ENCODE assay signal across 18 cellular contexts in genomic region chr2:143081616-143082015, GRCh38. TPM values are rescaled to one million over a fixed set of nuclear protein-coding genes. Genes with fewer than 3 reads are reported as not detected.
DNase-seq lines count a peak whose midpoint lies in the region; ATAC-seq, FAIRE-seq and TF ChIP-seq lines count a peak whose summit lies in the region.
"Had no signal": no experiment of that assay in that cellular context is flagged by ENCODE, and none has a peak within 500 bp of the region (broad histone marks: within the 10 kb centered on the region; RNA-seq: fewer than 3 reads in every experiment).

No MANE protein-coding gene starts in this region.

- H3K9me3 ChIP-seq in GM23248 (ENCODE audit: low read depth), result no peaks in the 10 kb centered on the region
- H3K9me3 ChIP-seq: BE2C, HAP-1 had no signal

- H3K27ac ChIP-seq in GM23248, result no peak overlapping the region
- H3K27ac ChIP-seq: C4-2B had no signal

- 54 to 55% methylated on average over 1 of the region's 1 CpG for WGBS in GM23248 (ENCODE audit: low coverage in 1 of 2, low lambda C conversion rate in 2 of 2, missing lambda C conversion rate in 2 of 2), 2 experiments

- H3K4me2 ChIP-seq in GM23248 (ENCODE audit: unreplicated experiment), result no peak overlapping the region

- 0 out of 2 replicates have a peak, but pooled peaks cover 9% of the 10 kb centered on the region for H3F3A ChIP-seq in GM23248 (ENCODE audit: insufficient read depth)

- TF ChIP-seq CTCF in bronchial epithelial cell (IDR thresholded peaks at IDR 0.05; ENCODE audit: insufficient read depth, low read length, severe bottlenecking), result no peak

- H4K20me1 ChIP-seq in GM23248 (ENCODE audit: insufficient read depth), result no peaks in the 10 kb centered on the region

- H3K79me2 ChIP-seq in GM23248 (ENCODE audit: insufficient read depth), result no peaks in the 10 kb centered on the region

- H3K4me3 ChIP-seq in GM23248, result no peak overlapping the region
- H3K4me3 ChIP-seq in bronchial epithelial cell (ENCODE audit: low read depth, low read length), result no peak overlapping the region
- H3K4me3 ChIP-seq: HAP-1, K562 had no signal

- H3K36me3 ChIP-seq in GM23248 (ENCODE audit: low read depth) (no peaks in the 10 kb centered on the region), bronchial epithelial cell (ENCODE audit: control insufficient read depth, insufficient read depth, low read length) (no peaks in the 10 kb centered on the region)
- H3K36me3 ChIP-seq: BE2C, HAP-1 had no signal

- ATAC-seq in HG03457 (IDR thresholded peaks at IDR 0.05; ENCODE audit: unreplicated experiment), result no peak
- ATAC-seq: K562 had no signal

- H2AFZ ChIP-seq in GM23248, result no peak overlapping the region

- no peak for FAIRE-seq in bronchial epithelial cell (lab: Jason Lieb, UNC)
- FAIRE-seq: A204.1, D721Med, HTR-8/SVneo, K562 had no signal

- peak; percentile 25 for DNase-seq in GM23248
- peak; percentile 70 for DNase-seq in bronchial epithelial cell (ENCODE audit: low read depth)
- DNase-seq in kidney tubule cell (ENCODE audit: low spot score), result peak; percentile 40
- no peak for DNase-seq in C1 segment of cervical spinal cord (lab: John Stamatoyannopoulos, UW)
- no peak for DNase-seq in SIG-M5 (lab: John Stamatoyannopoulos, UW)
- DNase-seq: ACHN; BE2C; Caco-2; CD4-positive, alpha-beta T cell; GDM1; IMR-90 had no signal

- H3K9ac ChIP-seq in GM23248, result no peak overlapping the region

- peaks cover 5% of the 10 kb centered on the region; the same call in 1 of the 2 replicates for H3K4me1 ChIP-seq in GM23248 (ENCODE audit: insufficient read depth)
- H3K4me1 ChIP-seq: BE2C, Caco-2, HAP-1 had no signal

- no peaks in the 10 kb centered on the region for H3K27me3 ChIP-seq in GM23248 (replicated peaks; ENCODE audit: insufficient read depth)
- H3K27me3 ChIP-seq in bronchial epithelial cell (ENCODE audit: control insufficient read depth, insufficient read depth, low read length), result no peaks in the 10 kb centered on the region
- H3K27me3 ChIP-seq: BE2C had no signal

- in situ Hi-C loops in GM23248 (cut with MboI), result no loop called here

- no peaks in the 10 kb centered on the region for H3K9me2 ChIP-seq in GM23248 (ENCODE audit: insufficient read depth)

RNA-seq across cellular contexts. Expression of gene ARHGAP15, which starts 47.6 kb away (rescaled TPM):
- total RNA-seq in GM23248 (2014; rRNA removed; shearing (Covaris generic)), result not detected in 2 replicates
- polyA plus RNA-seq in GM23248 (2016; fragmentation: Nextera tagmentation; extraction: Ambion mirVana), result 0.10 TPM in 1 of 2 replicates, not detected in the other
- total RNA-seq in bronchial epithelial cell, result 0.13 TPM in 1 of 2 replicates, not detected in the other
- total RNA-seq: Caco-2, IMR-90 had no signal
- polyA plus RNA-seq: IMR-90 had no signal

Comparison
In these comparisons a context has a peak if more than half of its experiments do, and no peak if none do; other contexts are left out.
1. DNase-seq: peak in GM23248 (single experiment), bronchial epithelial cell (single experiment) and kidney tubule cell (single experiment); none in C1 segment of cervical spinal cord (0 of 14) and SIG-M5 (single experiment).